9 cellular contexts compared by ENCODE assay signal in the genomic region with DNA sequence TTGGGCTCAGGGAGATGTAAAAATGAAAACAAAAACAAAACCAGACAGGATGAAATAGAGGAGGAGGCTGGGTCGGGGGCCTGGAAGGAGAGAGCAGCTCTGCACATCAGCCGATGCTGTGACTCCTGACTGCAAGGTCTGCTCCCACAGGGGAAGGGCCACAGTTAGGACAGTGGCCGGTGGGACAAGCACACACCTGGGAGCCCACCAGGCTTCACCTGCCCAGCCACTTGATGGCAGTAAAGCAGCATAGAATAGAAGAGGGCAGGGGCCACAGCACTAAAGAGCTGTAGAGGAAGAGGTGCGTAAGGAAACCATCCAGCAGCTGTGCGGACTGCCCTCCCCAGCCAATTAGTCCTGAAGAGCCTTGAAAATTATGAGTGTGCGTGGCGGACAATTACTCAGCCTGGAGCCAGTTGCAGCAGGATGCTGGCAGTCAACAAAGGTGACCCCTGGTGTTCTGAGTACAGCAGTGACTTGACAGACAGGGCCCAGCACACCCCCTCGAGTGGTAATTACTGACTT. TPM values are rescaled to one million over a fixed set of nuclear protein-coding genes. Genes with fewer than 3 reads are reported as not detected.
DNase-seq lines count a peak whose midpoint lies in the region; ATAC-seq and TF ChIP-seq lines count a peak whose summit lies in the region.
"Had no signal": no experiment of that assay in that cellular context is flagged by ENCODE, and none has a peak within 500 bp of the region (broad histone marks: within the 10 kb centered on the region; RNA-seq: fewer than 3 reads in every experiment).

No MANE protein-coding gene starts in this region.

- no peak for TF ChIP-seq POLR2A in breast epithelium (IDR thresholded peaks at IDR 0.05)

- no peak overlapping the region for H3K4me3 ChIP-seq in breast epithelium
- no peak overlapping the region for H3K4me3 ChIP-seq in right cardiac atrium (ENCODE audit: low read length)
- H3K4me3 ChIP-seq: SK-N-MC had no signal

- H3K36me3 Mint-ChIP-seq in MCF 10A (ENCODE audit: insufficient read depth, unreplicated experiment) = peaks cover 10% of the 10 kb centered on the region

- H3K9me3 ChIP-seq in breast epithelium (no peaks in the 10 kb centered on the region), right cardiac atrium (ENCODE audit: control insufficient read depth, low read length) (no peaks in the 10 kb centered on the region)

- peaks cover 4 to 10% of the 10 kb centered on the region in 2 donors for H3K4me1 ChIP-seq in breast epithelium
- H3K4me1 ChIP-seq in right cardiac atrium (ENCODE audit: control insufficient read depth, insufficient read depth, low read length) = peaks cover 18% of the 10 kb centered on the region

- no peak overlapping the region for H3K27ac ChIP-seq in breast epithelium
- H3K27ac ChIP-seq in right cardiac atrium (ENCODE audit: low read length) = peak overlapping the region; percentile 90
- H3K27ac ChIP-seq: SK-N-MC had no signal

- 51% methylated on average over 8 of the region's 8 CpGs for WGBS in right cardiac atrium

- H3K9me3 Mint-ChIP-seq in MCF 10A (ENCODE audit: unreplicated experiment) = no peaks in the 10 kb centered on the region

- no peak overlapping the region for H3K27ac Mint-ChIP-seq in MCF 10A (ENCODE audit: low read depth, unreplicated experiment)

- H3K36me3 ChIP-seq in breast epithelium = no peaks in the 10 kb centered on the region

- intact Hi-C loops in MCF 10A (cut with micrococcal nuclease) = no loop called here
- intact Hi-C loops in breast epithelium (cut with DNase I; ENCODE audit: low total_unique reads) = no loop called here
- intact Hi-C loops in right cardiac atrium (cut with DNase I) = no loop called here

- H3K4me3 Mint-ChIP-seq in MCF 10A (ENCODE audit: unreplicated experiment) = no peak overlapping the region

- POLR2A ChIA-PET in MCF 10A (lab: Yijun Ruan, JAX) = interaction anchor here (0.7 to 1.6 kb wide), 2 partner anchors 10 to 29 kb away, joined by 3 to 5 read pairs; a partner anchor contains a TSS

- ATAC-seq in right cardiac atrium (peak; percentile 5 to 9), esophagus mucosa (no peak), GM21723 (IDR thresholded peaks at IDR 0.05; ENCODE audit: unreplicated experiment) (no peak), GM21447 (IDR thresholded peaks at IDR 0.05; ENCODE audit: unreplicated experiment) (no peak), GM21381 (IDR thresholded peaks at IDR 0.05; ENCODE audit: unreplicated experiment) (no peak)

- DNase-seq in MCF 10A (ENCODE audit: unreplicated experiment) (peak; percentile 30), breast epithelium (ENCODE audit: low spot score in 2 of 2) (no peak), RPMI7951 (ENCODE audit: low read depth) (peak; percentile 47), right cardiac atrium (peak in 2 of 3 donors; percentile 48 to 56)

- TF ChIP-seq CTCF in MCF 10A (IDR thresholded peaks at IDR 0.05; ENCODE audit: unreplicated experiment) (peak; percentile 19), breast epithelium (IDR thresholded peaks at IDR 0.05) (no peak)

- H3K4me1 Mint-ChIP-seq in MCF 10A (ENCODE audit: insufficient read depth, unreplicated experiment) = peaks cover 33% of the 10 kb centered on the region

- no TSS peak for BruUV-seq in MCF 10A (replicated peaks; lab: Mats Ljungman, UMichigan)

- CTCF ChIA-PET in MCF 10A (lab: Yijun Ruan, JAX) = interaction anchor here (0.7 to 5.9 kb wide), 4 partner anchors 11 to 422 kb away, joined by 3 to 42 read pairs (median 4); no protein-coding TSS in a partner anchor

- H3K27me3 Mint-ChIP-seq in MCF 10A (ENCODE audit: insufficient read depth, unreplicated experiment) = no peaks in the 10 kb centered on the region

- H3K27me3 ChIP-seq in breast epithelium (no peaks in the 10 kb centered on the region), right cardiac atrium (ENCODE audit: control insufficient read depth, insufficient read depth) (no peaks in the 10 kb centered on the region)

RNA-seq across cellular contexts. Expression of a gene that starts 29.8 kb away (rescaled TPM):
- total RNA-seq in MCF 10A (2022) (93.6 and 95.5 TPM in 2 replicates), breast epithelium (10 to 100 TPM in 2 of 3 donors, 1 to 10 TPM in 1; 6.7 to 22.9 (median 20.6) TPM), right cardiac atrium (10 to 100 TPM; 16.1 to 33.1 (median 19.0) TPM), esophagus mucosa (55.7 TPM)
- 0.59 and 1.2 TPM in 2 replicates for total RNA-seq in RPMI7951 (2014; rRNA removed; shearing (Covaris generic))
- polyA plus RNA-seq in right cardiac atrium = 18.8 TPM

RNA-seq across cellular contexts. Expression of a gene that starts 37.5 kb away (rescaled TPM):
- total RNA-seq in MCF 10A (2022) = 0.26 and 1.0 TPM in 2 replicates
- not detected for total RNA-seq in breast epithelium
- 0.10 TPM in 1 of 2 replicates, not detected in the other for total RNA-seq in RPMI7951 (2014; rRNA removed; shearing (Covaris generic))
- under 1 TPM; 0.40 to 0.76 (median 0.65) TPM for total RNA-seq in right cardiac atrium
- 0.95 TPM for polyA plus RNA-seq in right cardiac atrium
- total RNA-seq in esophagus mucosa = 1.6 TPM

RNA-seq across cellular contexts. Expression of a gene that starts 51.3 kb away (rescaled TPM):
- not detected in 2 replicates for total RNA-seq in MCF 10A (2022)
- total RNA-seq in breast epithelium = not detected
- not detected in 2 replicates for total RNA-seq in RPMI7951 (2014; rRNA removed; shearing (Covaris generic))
- total RNA-seq in right cardiac atrium = not detected
- not detected for polyA plus RNA-seq in right cardiac atrium
- not detected for total RNA-seq in esophagus mucosa

RNA-seq across cellular contexts. Expression of a gene that starts 54.0 kb away (rescaled TPM):
- total RNA-seq in MCF 10A (2022) (not detected in 2 replicates), breast epithelium (1 to 10 TPM in 2 of 3 donors, not detected in 1; 2.9 to 3.6 TPM), right cardiac atrium (under 1 TPM in 2 of 4 donors, not detected in 2; 0.12 to 0.31 TPM), esophagus mucosa (not detected)
- not detected in 2 replicates for total RNA-seq in RPMI7951 (2014; rRNA removed; shearing (Covaris generic))
- polyA plus RNA-seq in right cardiac atrium = 0.14 TPM

Comparison
In these comparisons a context has a peak if more than half of its experiments do, and no peak if none do; other contexts are left out.
1. DNase-seq: peak in MCF 10A (single experiment), RPMI7951 (single experiment) and right cardiac atrium (2 of 3); none in breast epithelium (0 of 2).
2. ATAC-seq: peak in right cardiac atrium (2 of 2); none in esophagus mucosa (single experiment), GM21723 (single experiment), GM21447 (single experiment) and GM21381 (single experiment).